In genomic region chr3:57199895-57200297, GRCh38 we compare ENCODE assay signal across 18 cellular contexts. TPM values are rescaled to one million over a fixed set of nuclear protein-coding genes. Genes with fewer than 3 reads are reported as not detected.
DNase-seq lines count a peak whose midpoint lies in the region; ATAC-seq and TF ChIP-seq lines count a peak whose summit lies in the region.
"Had no signal": no experiment of that assay in that cellular context is flagged by ENCODE, and none has a peak within 500 bp of the region (broad histone marks: within the 10 kb centered on the region; RNA-seq: fewer than 3 reads in every experiment).

HESX1 (minus strand) TSS chr3:57199978; CDS start chr3:57199918, 60 bp downstream.

- H3K4me3 Mint-ChIP-seq in H9: peak within 1 kb of the TSS; percentile 76 to 78
- H3K4me3 Mint-ChIP-seq in nephron progenitor cell: peak within 1 kb of the TSS; percentile 10
- H3K4me3 Mint-ChIP-seq: CD4-positive, alpha-beta memory T cell had no signal

- no peak within 1 kb of the TSS for H2BK120ac ChIP-seq in H9 (ENCODE audit: low read depth, low read length, poor library complexity, severe bottlenecking)

- H3K27ac ChIP-seq in H9 (ENCODE audit: insufficient read length, low read depth, low read length): no peak within 1 kb of the TSS
- H3K27ac ChIP-seq: RWPE1, SJCRH30 had no signal

- no peak within 1 kb of the TSS for H3K4ac ChIP-seq in H9 (ENCODE audit: low read depth, low read length)

- no peak within 1 kb of the TSS for H3K14ac ChIP-seq in H9 (ENCODE audit: insufficient read depth, low read length)

- H3K4me1 Mint-ChIP-seq in H9: peaks cover 32 to 35% of the 10 kb centered on the region in 2 experiments
- H3K4me1 Mint-ChIP-seq in nephron progenitor cell: peaks cover 7% of the 10 kb centered on the region
- H3K4me1 Mint-ChIP-seq: CD4-positive, alpha-beta memory T cell had no signal

- H4K91ac ChIP-seq in H9 (ENCODE audit: insufficient read length, low read depth, low read length): no peak within 1 kb of the TSS

- no peak within 1 kb of the TSS for H2AFZ ChIP-seq in H9 (ENCODE audit: low read length)

- peaks cover 3% of the 10 kb centered on the region; the same call in 1 of the 2 replicates for H3K4me1 ChIP-seq in H9 (ENCODE audit: insufficient read depth, low read length)
- H3K4me1 ChIP-seq: BE2C, SJCRH30 had no signal

- H3K56ac ChIP-seq in H9 (ENCODE audit: insufficient read length, low read depth, low read length): no peak within 1 kb of the TSS

- H3K9me3 Mint-ChIP-seq in H9 (no peaks in the 10 kb centered on the region), nephron progenitor cell (no peaks in the 10 kb centered on the region)

- H3K36me3 Mint-ChIP-seq in H9 (ENCODE audit: insufficient read depth in 1 of 3, low read depth in 3 of 3) (no peaks in the 10 kb centered on the region; a peak in 2 of 7 replicates), nephron progenitor cell (ENCODE audit: low read depth) (no peaks in the 10 kb centered on the region)
- H3K36me3 Mint-ChIP-seq: CD4-positive, alpha-beta memory T cell had no signal

- H3K27ac Mint-ChIP-seq in H9 (peak within 1 kb of the TSS; percentile 73 to 95 (median 93); a peak in 6 of 7 replicates), nephron progenitor cell (no peak within 1 kb of the TSS)
- H3K27ac Mint-ChIP-seq: CD4-positive, alpha-beta memory T cell had no signal

- no peak within 1 kb of the TSS for H3K9ac ChIP-seq in H9 (ENCODE audit: extremely low read depth, insufficient read length, low read length)

- no peak within 1 kb of the TSS for H2BK12ac ChIP-seq in H9 (ENCODE audit: insufficient read length, low read depth, low read length)

- no peak within 1 kb of the TSS for H2BK15ac ChIP-seq in H9 (ENCODE audit: low read depth, low read length)

- H3T11ph ChIP-seq in H9 (ENCODE audit: low read length): no peak within 1 kb of the TSS

- H3K27me3 ChIP-seq in H9 (ENCODE audit: insufficient read depth, low read length): no peaks in the 10 kb centered on the region
- H3K27me3 ChIP-seq: BE2C, SJCRH30 had no signal

- H3K79me1 ChIP-seq in H9 (ENCODE audit: insufficient read depth, low read depth, low read length, poor library complexity, severe bottlenecking): no peaks in the 10 kb centered on the region

- no peaks in the 10 kb centered on the region for H3K79me2 ChIP-seq in H9 (ENCODE audit: insufficient read depth, low read length)

- no CpG with 5 or more reads among the region's 4 CpGs for WGBS in H9 (ENCODE audit: extremely low coverage, insufficient read length, low lambda C conversion rate)

- no peaks in the 10 kb centered on the region for H4K20me1 ChIP-seq in H9 (ENCODE audit: control insufficient read depth, insufficient read depth, insufficient read length)

- H3K9me3 ChIP-seq in H9 (ENCODE audit: control insufficient read depth, low read depth, low read length): no peaks in the 10 kb centered on the region
- H3K9me3 ChIP-seq: BE2C, SJCRH30 had no signal

- H4K5ac ChIP-seq in H9 (ENCODE audit: insufficient read length, low read depth, low read length): no peak within 1 kb of the TSS

- no peak for ATAC-seq in GM21390 (IDR thresholded peaks at IDR 0.05; ENCODE audit: unreplicated experiment)

- H2BK20ac ChIP-seq in H9 (ENCODE audit: low read depth, low read length, poor library complexity, severe bottlenecking): no peak within 1 kb of the TSS

- TF ChIP-seq CTCF in H9 (conservative IDR thresholded peaks at IDR 0.05) (no peak), nephron progenitor cell (IDR thresholded peaks at IDR 0.05) (no peak)

- H4K8ac ChIP-seq in H9 (replicated peaks; ENCODE audit: insufficient read length, low read depth, low read length): no peak within 1 kb of the TSS

- peak within 1 kb of the TSS; percentile 31 for H3K4me2 ChIP-seq in H9 (ENCODE audit: insufficient read depth, insufficient read length, low read length)

- H3K23ac ChIP-seq in H9 (ENCODE audit: insufficient read length, low read depth, low read length): no peak within 1 kb of the TSS

- H2BK5ac ChIP-seq in H9 (ENCODE audit: insufficient read length, low read length): no peak within 1 kb of the TSS

- no peaks in the 10 kb centered on the region for H3K23me2 ChIP-seq in H9 (ENCODE audit: insufficient read length, low read depth, low read length, poor library complexity, severe bottlenecking)

- no peaks in the 10 kb centered on the region; the same call in 1 of the 2 replicates for H3K27me3 Mint-ChIP-seq in H9 (ENCODE audit: low read depth)
- peaks cover 10% of the 10 kb centered on the region for H3K27me3 Mint-ChIP-seq in nephron progenitor cell (ENCODE audit: low read depth, poor library complexity)

- DNase-seq in H9 (peak; percentile 89), UCSD-AML1 (lab: John Stamatoyannopoulos, UW; ENCODE audit: unreplicated experiment) (peak; percentile 17), iPS DF 4.7 (ENCODE audit: extremely low read depth, low spot score) (peak; percentile 82), nephron progenitor cell (no peak), foreskin melanocyte (no peak), NCI-H1092 treated with DMSO at 0.1 percent for 48 hours (lab: John Stamatoyannopoulos, UW) (no peak)
- no peak for DNase-seq in activated CD4-positive, alpha-beta T cell treated with anti-CD3 and anti-CD28 coated beads for 4 hours
- DNase-seq: ACHN; BE2C; CD4-positive, alpha-beta memory T cell; DND-41; Karpas-422; NCI-H2029; NCI-H524; SJCRH30; SW 1271 had no signal

- H3K18ac ChIP-seq in H9 (ENCODE audit: insufficient read length, low read depth, low read length): no peak within 1 kb of the TSS

- no peak within 1 kb of the TSS for H2AK5ac ChIP-seq in H9 (ENCODE audit: insufficient read length, low read length)

RNA-seq across cellular contexts. Expression of gene HESX1, which starts in this region (rescaled TPM):
- total RNA-seq in H9 (2021): 28.1 and 28.4 TPM in 2 replicates
- total RNA-seq: CD4-positive, alpha-beta memory T cell had no signal

Comparison
In these comparisons a context has a peak if more than half of its experiments do, and no peak if none do; other contexts are left out.
1. DNase-seq: peak in H9 (single experiment), UCSD-AML1 (single experiment) and iPS DF 4.7 (single experiment); none in nephron progenitor cell (single experiment), foreskin melanocyte (single experiment), activated CD4-positive, alpha-beta T cell treated with anti-CD3 and anti-CD28 coated beads for 4 hours (0 of 2) and NCI-H1092 treated with DMSO at 0.1 percent for 48 hours (single experiment).